8 cellular contexts compared by ENCODE assay signal in the genomic region with DNA sequence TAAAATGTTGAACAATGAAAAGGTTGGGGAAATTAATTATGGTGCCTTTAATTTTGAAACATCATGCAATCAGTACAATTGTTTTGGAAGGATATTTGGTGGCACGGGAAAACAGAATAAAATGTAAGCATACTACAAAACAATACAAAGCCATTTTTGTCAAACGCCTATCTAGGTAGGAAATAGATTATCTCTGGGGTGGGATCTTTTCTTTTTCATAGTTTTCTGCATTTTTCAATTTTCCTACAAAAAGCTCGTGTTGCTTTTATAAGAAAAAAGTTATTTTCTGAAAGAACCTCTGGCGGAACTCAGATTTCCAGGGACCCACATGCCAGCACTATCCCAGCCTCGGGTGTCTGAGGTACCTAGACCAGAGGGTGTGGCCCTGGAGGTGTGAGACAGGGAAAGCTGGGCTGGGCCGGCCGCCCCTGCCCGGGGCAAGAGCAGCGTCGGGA. TPM values are rescaled to one million over a fixed set of nuclear protein-coding genes. Genes with fewer than 3 reads are reported as not detected.
DNase-seq lines count a peak whose midpoint lies in the region; ATAC-seq and TF ChIP-seq lines count a peak whose summit lies in the region.

No MANE protein-coding gene starts in this region.

- H3K27ac Mint-ChIP-seq in activated naive CD4-positive, alpha-beta T cell treated with anti-CD3 and anti-CD28 coated beads, Interleukin-2, amount 50 U/mL, for 24 hours, result peak overlapping the region; percentile 82
- H3K27ac Mint-ChIP-seq in brain (peak overlapping the region; percentile 25 to 76 (median 62)), type B pancreatic cell (no peak overlapping the region)

- H3K27me3 Mint-ChIP-seq in activated naive CD4-positive, alpha-beta T cell treated with anti-CD3 and anti-CD28 coated beads, Interleukin-2, amount 50 U/mL, for 24 hours, result no peaks in the 10 kb centered on the region
- H3K27me3 Mint-ChIP-seq in brain, result peaks cover 23% of the 10 kb centered on the region
- H3K27me3 Mint-ChIP-seq in type B pancreatic cell, result peaks cover 14% of the 10 kb centered on the region

- intact Hi-C loops in lower lobe of right lung (cut with DNase I), result no loop called here

- peak overlapping the region; percentile 84 for H3K27ac ChIP-seq in lower lobe of right lung

- no peaks in the 10 kb centered on the region for H3K9me3 ChIP-seq in lower lobe of right lung

- no peak for TF ChIP-seq CTCF in brain (conservative IDR thresholded peaks at IDR 0.05)
- no peak for TF ChIP-seq CTCF in lower lobe of right lung (IDR thresholded peaks at IDR 0.05)
- TF ChIP-seq CTCF in type B pancreatic cell (conservative IDR thresholded peaks at IDR 0.05), result no peak

- H3K4me1 Mint-ChIP-seq in activated naive CD4-positive, alpha-beta T cell treated with anti-CD3 and anti-CD28 coated beads, Interleukin-2, amount 50 U/mL, for 24 hours, result peaks cover 38% of the 10 kb centered on the region
- peaks cover 41% of the 10 kb centered on the region for H3K4me1 Mint-ChIP-seq in brain
- H3K4me1 Mint-ChIP-seq in type B pancreatic cell (ENCODE audit: unreplicated experiment), result peaks cover 22% of the 10 kb centered on the region

- H3K4me3 Mint-ChIP-seq in activated naive CD4-positive, alpha-beta T cell treated with anti-CD3 and anti-CD28 coated beads, Interleukin-2, amount 50 U/mL, for 24 hours, result peak overlapping the region; percentile 93
- H3K4me3 Mint-ChIP-seq in brain (peak overlapping the region; percentile 87 to 96 (median 88)), type B pancreatic cell (peak overlapping the region; percentile 95)

- H3K36me3 ChIP-seq in lower lobe of right lung, result no peaks in the 10 kb centered on the region

- peak overlapping the region; percentile 88 for H3K4me3 ChIP-seq in lower lobe of right lung

- no peaks in the 10 kb centered on the region for H3K27me3 ChIP-seq in lower lobe of right lung (ENCODE audit: low read depth)

- ATAC-seq in lower lobe of right lung, result peak in 1 of 2 donors; percentile 48

- no peaks in the 10 kb centered on the region for H3K36me3 Mint-ChIP-seq in activated naive CD4-positive, alpha-beta T cell treated with anti-CD3 and anti-CD28 coated beads, Interleukin-2, amount 50 U/mL, for 24 hours
- H3K36me3 Mint-ChIP-seq in brain (no peaks in the 10 kb centered on the region), type B pancreatic cell (no peaks in the 10 kb centered on the region)

- DNase-seq in activated naive CD4-positive, alpha-beta T cell treated with Interleukin-2 at 50 U/mL for 16 hours, result no peak
- no peak for DNase-seq in lower lobe of right lung
- DNase-seq in type B pancreatic cell (ENCODE audit: extremely low spot score, unreplicated experiment), result no peak
- no peak for DNase-seq in NCI-H2107 treated with DMSO at 0.1 percent for 48 hours (lab: John Stamatoyannopoulos, UW; ENCODE audit: unreplicated experiment)
- no peak for DNase-seq in NCI-H2171 (lab: John Stamatoyannopoulos, UW)
- DNase-seq in NCI-H2107 (lab: John Stamatoyannopoulos, UW), result no peak

- H3K4me1 ChIP-seq in lower lobe of right lung, result peaks cover 35% of the 10 kb centered on the region

- H3K9me3 Mint-ChIP-seq in activated naive CD4-positive, alpha-beta T cell treated with anti-CD3 and anti-CD28 coated beads, Interleukin-2, amount 50 U/mL, for 24 hours, result no peaks in the 10 kb centered on the region
- H3K9me3 Mint-ChIP-seq in brain (no peaks in the 10 kb centered on the region), type B pancreatic cell (no peaks in the 10 kb centered on the region)

RNA-seq across cellular contexts. Expression of a gene that starts 1.0 kb away (rescaled TPM):
- polyA plus RNA-seq in brain (ENCODE audit: insufficient read depth, low read depth, low replicate concordance), result 18.7 TPM
- total RNA-seq in lower lobe of right lung, result 58.5 TPM
- total RNA-seq in type B pancreatic cell (ENCODE audit: low replicate concordance), result 10.5 and 26.2 TPM in 2 replicates

RNA-seq across cellular contexts. Expression of a gene that starts 20.6 kb away (rescaled TPM):
- 29.3 TPM for polyA plus RNA-seq in brain (ENCODE audit: insufficient read depth, low read depth, low replicate concordance)
- total RNA-seq in lower lobe of right lung (13.6 TPM), type B pancreatic cell (ENCODE audit: low replicate concordance) (22.3 and 24.4 TPM in 2 replicates)
